In genomic region chr1:13752852-13753251, GRCh38 we compare ENCODE assay signal across 1 cellular context.
TF ChIP-seq lines count a peak whose summit lies in the region.

No MANE protein-coding gene starts in this region.

TF ChIP-seq in K562, 482 proteins besides CTCF, POLR2A, EP300 and RAD21 (continued from another document):
- no peak for TF ChIP-seq FOXP4 (CRISPR knock-in tag; IDR thresholded peaks at IDR 0.05; ENCODE audit: borderline replicate concordance)
- no peak for TF ChIP-seq ATF3 (IDR thresholded peaks at IDR 0.05)
- no peak for TF ChIP-seq ATF3 (CRISPR knock-in tag; conservative IDR thresholded peaks at IDR 0.05)
- TF ChIP-seq ZNF146 (CRISPR knock-in tag; IDR thresholded peaks at IDR 0.05; ENCODE audit: unreplicated experiment): no peak
- TF ChIP-seq RNF2 (IDR thresholded peaks at IDR 0.05): no peak
- no peak for TF ChIP-seq ZC3H8 (IDR thresholded peaks at IDR 0.05)
